Comparison of ENCODE assay signal across 8 cellular contexts in genomic region chr1:198686069-198686728, GRCh38. TPM values are rescaled to one million over a fixed set of nuclear protein-coding genes. Genes with fewer than 3 reads are reported as not detected.
DNase-seq lines count a peak whose midpoint lies in the region; ATAC-seq and TF ChIP-seq lines count a peak whose summit lies in the region.

No MANE protein-coding gene starts in this region.

- CTCF ChIA-PET in WTC11 (lab: Charles Lee): interaction anchor here (1.0 to 1.4 kb wide), 4 partner anchors 13 to 221 kb away, joined by 3 to 5 read pairs (median 4); no protein-coding TSS in a partner anchor

- ATAC-seq in WTC11: peak; percentile 32; the same call in 1 of the 2 replicates
- no peak for ATAC-seq in HG03565 (IDR thresholded peaks at IDR 0.05; ENCODE audit: unreplicated experiment)

- H3K27me3 ChIP-seq in kidney epithelial cell (ENCODE audit: control insufficient read depth, insufficient read depth, low read length) (no peaks in the 10 kb centered on the region), suprapubic skin (no peaks in the 10 kb centered on the region), tibial artery (no peaks in the 10 kb centered on the region)

- H3K4me1 ChIP-seq in suprapubic skin (peaks cover 5% of the 10 kb centered on the region), tibial artery (peaks cover 0 to 4% (median 0%) of the 10 kb centered on the region in 4 donors)

- no peaks in the 10 kb centered on the region for H3K36me3 Mint-ChIP-seq in WTC11

- no peak for TF ChIP-seq EP300 in suprapubic skin (IDR thresholded peaks at IDR 0.05)

- TF ChIP-seq POLR2A in suprapubic skin (IDR thresholded peaks at IDR 0.05): no peak

- no peak overlapping the region for H3K4me3 Mint-ChIP-seq in WTC11

- H3K27ac Mint-ChIP-seq in WTC11: no peak overlapping the region

- H3K9me3 Mint-ChIP-seq in WTC11: no peaks in the 10 kb centered on the region

- DNase-seq in ELR (ENCODE audit: low read depth) (peak; percentile 83), M059J (ENCODE audit: low read depth) (peak; percentile 71), WTC11 (ENCODE audit: low spot score) (no peak), kidney epithelial cell (ENCODE audit: low read depth) (no peak), suprapubic skin (ENCODE audit: low spot score in 2 of 2) (no peak), tibial artery (no peak)
- no peak for DNase-seq in activated effector memory CD4-positive, alpha-beta T cell treated with anti-CD3 and anti-CD28 coated beads, Interleukin-2, amount 50 U/mL, for 16 hours

- peaks cover 35% of the 10 kb centered on the region for H3K4me1 Mint-ChIP-seq in WTC11

- H3K4me3 ChIP-seq in kidney epithelial cell (ENCODE audit: low read depth, low read length) (no peak overlapping the region), suprapubic skin (no peak overlapping the region), tibial artery (no peak overlapping the region)

- no peaks in the 10 kb centered on the region for H3K27me3 Mint-ChIP-seq in WTC11 (ENCODE audit: low read depth)

- H3K9me3 ChIP-seq in suprapubic skin: no peaks in the 10 kb centered on the region
- H3K9me3 ChIP-seq in tibial artery: no peaks in the 10 kb centered on the region

- no peaks in the 10 kb centered on the region for H3K36me3 ChIP-seq in kidney epithelial cell (ENCODE audit: control insufficient read depth, insufficient read depth, low read length)
- H3K36me3 ChIP-seq in suprapubic skin: no peaks in the 10 kb centered on the region
- H3K36me3 ChIP-seq in tibial artery: no peaks in the 10 kb centered on the region

- intact Hi-C loops in tibial artery (cut with DNase I; ENCODE audit: low total_unique reads): no loop called here

- H3K27ac ChIP-seq in suprapubic skin: no peak overlapping the region
- no peak overlapping the region for H3K27ac ChIP-seq in tibial artery

- POLR2A ChIA-PET in WTC11 (lab: Charles Lee): no interaction called here

- TF ChIP-seq CTCF in WTC11 (IDR thresholded peaks at IDR 0.05) (no peak), kidney epithelial cell (IDR thresholded peaks at IDR 0.05; ENCODE audit: insufficient read depth, low read length, poor library complexity, severe bottlenecking) (peak; percentile 13), suprapubic skin (IDR thresholded peaks at IDR 0.05) (no peak), tibial artery (IDR thresholded peaks at IDR 0.05) (peak in 1 of 2 experiments; percentile 15)

TF ChIP-seq in WTC11, 78 proteins besides CTCF, POLR2A, EP300 and RAD21:
- TF ChIP-seq SP1 (CRISPR knock-in tag; conservative IDR thresholded peaks at IDR 0.05) (no peak), FOXJ3 (CRISPR knock-in tag; IDR thresholded peaks at IDR 0.05; ENCODE audit: borderline replicate concordance) (no peak), NFE2L1 (CRISPR knock-in tag; IDR thresholded peaks at IDR 0.05) (no peak)
- TF ChIP-seq, protein P1, sequence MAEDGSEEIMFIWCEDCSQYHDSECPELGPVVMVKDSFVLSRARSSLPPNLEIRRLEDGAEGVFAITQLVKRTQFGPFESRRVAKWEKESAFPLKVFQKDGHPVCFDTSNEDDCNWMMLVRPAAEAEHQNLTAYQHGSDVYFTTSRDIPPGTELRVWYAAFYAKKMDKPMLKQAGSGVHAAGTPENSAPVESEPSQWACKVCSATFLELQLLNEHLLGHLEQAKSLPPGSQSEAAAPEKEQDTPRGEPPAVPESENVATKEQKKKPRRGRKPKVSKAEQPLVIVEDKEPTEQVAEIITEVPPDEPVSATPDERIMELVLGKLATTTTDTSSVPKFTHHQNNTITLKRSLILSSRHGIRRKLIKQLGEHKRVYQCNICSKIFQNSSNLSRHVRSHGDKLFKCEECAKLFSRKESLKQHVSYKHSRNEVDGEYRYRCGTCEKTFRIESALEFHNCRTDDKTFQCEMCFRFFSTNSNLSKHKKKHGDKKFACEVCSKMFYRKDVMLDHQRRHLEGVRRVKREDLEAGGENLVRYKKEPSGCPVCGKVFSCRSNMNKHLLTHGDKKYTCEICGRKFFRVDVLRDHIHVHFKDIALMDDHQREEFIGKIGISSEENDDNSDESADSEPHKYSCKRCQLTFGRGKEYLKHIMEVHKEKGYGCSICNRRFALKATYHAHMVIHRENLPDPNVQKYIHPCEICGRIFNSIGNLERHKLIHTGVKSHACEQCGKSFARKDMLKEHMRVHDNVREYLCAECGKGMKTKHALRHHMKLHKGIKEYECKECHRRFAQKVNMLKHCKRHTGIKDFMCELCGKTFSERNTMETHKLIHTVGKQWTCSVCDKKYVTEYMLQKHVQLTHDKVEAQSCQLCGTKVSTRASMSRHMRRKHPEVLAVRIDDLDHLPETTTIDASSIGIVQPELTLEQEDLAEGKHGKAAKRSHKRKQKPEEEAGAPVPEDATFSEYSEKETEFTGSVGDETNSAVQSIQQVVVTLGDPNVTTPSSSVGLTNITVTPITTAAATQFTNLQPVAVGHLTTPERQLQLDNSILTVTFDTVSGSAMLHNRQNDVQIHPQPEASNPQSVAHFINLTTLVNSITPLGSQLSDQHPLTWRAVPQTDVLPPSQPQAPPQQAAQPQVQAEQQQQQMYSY (CRISPR knock-in tag; IDR thresholded peaks at IDR 0.05): no peak

RNA-seq across cellular contexts. Expression of gene PTPRC, which starts 47.4 kb away (rescaled TPM):
- 0.49 and 4.5 TPM in 2 replicates for total RNA-seq in M059J (2014; rRNA removed; shearing (Covaris generic))
- total RNA-seq in WTC11 (2021): 0.71 to 1.4 TPM (median 1.2 TPM) in 3 replicates
- total RNA-seq in kidney epithelial cell: 0.29 TPM in 1 of 2 replicates, not detected in the other
- 10 to 100 TPM in 1 of 4 donors, 1 to 10 TPM in 3; 4.7 to 11.4 (median 6.7) TPM for total RNA-seq in suprapubic skin

Comparison
In these comparisons a context has a peak if more than half of its experiments do, and no peak if none do; other contexts are left out.
1. DNase-seq: peak in ELR (single experiment) and M059J (single experiment); none in WTC11 (single experiment), kidney epithelial cell (single experiment), activated effector memory CD4-positive, alpha-beta T cell treated with anti-CD3 and anti-CD28 coated beads, Interleukin-2, amount 50 U/mL, for 16 hours (single experiment), suprapubic skin (0 of 2) and tibial artery (0 of 2).